In genomic region chr10:97736902-97737769, GRCh38 we compare ENCODE assay signal across 8 cellular contexts. TPM values are rescaled to one million over a fixed set of nuclear protein-coding genes. Genes with fewer than 3 reads are reported as not detected.
DNase-seq lines count a peak whose midpoint lies in the region; ATAC-seq and TF ChIP-seq lines count a peak whose summit lies in the region.

ZFYVE27 (plus strand) TSS chr10:97737128; CDS start chr10:97738478, 1,350 bp downstream.

- peak; percentile 99 for DNase-seq in GM13976 (ENCODE audit: low spot score)
- peak; percentile 37 for DNase-seq in NCI-H1417 treated with DMSO at 0.1 percent for 48 hours (lab: John Stamatoyannopoulos, UW)
- peak; percentile 89 to 96 (median 93) for DNase-seq in T-helper 1 cell
- DNase-seq in adrenal gland, result peak; percentile 96 to 99 (median 97)
- DNase-seq in cardiac septum (ENCODE audit: low spot score), result peak; percentile 98
- peak; percentile 89 for DNase-seq in pons (ENCODE audit: low spot score)
- DNase-seq in transverse colon, result peak; percentile 98

- no peaks in the 10 kb centered on the region for H3K27me3 ChIP-seq in adrenal gland
- no peaks in the 10 kb centered on the region for H3K27me3 ChIP-seq in transverse colon

- peaks cover 7 to 18% of the 10 kb centered on the region in 2 donors for H3K4me1 ChIP-seq in adrenal gland (replicated peaks in 1 of 2)
- peaks cover 8 to 24% (median 13%) of the 10 kb centered on the region in 4 donors for H3K4me1 ChIP-seq in transverse colon

- TF ChIP-seq POLR2A in adrenal gland (IDR thresholded peaks at IDR 0.05), result peak; percentile 94 to 96
- TF ChIP-seq POLR2A in transverse colon (IDR thresholded peaks at IDR 0.05), result peak; percentile 97

- H3K9me3 ChIP-seq in adrenal gland (replicated peaks in 1 of 3) (no peaks in the 10 kb centered on the region), transverse colon (no peaks in the 10 kb centered on the region)

- 0 to 1% (median 0%) methylated on average over 21 to 72 of the region's 72 CpGs for WGBS in adrenal gland, 4 donors
- 1% methylated on average over 57 of the region's 72 CpGs; no CpG with 5 or more reads in 1 of the 2 donors for WGBS in transverse colon (ENCODE audit: low coverage in 1 of 2), 2 donors

- in situ Hi-C loops in GM13976 (cut with MboI; ENCODE audit: low sequenced_read_pairs, unreplicated experiment), result no loop called here
- in situ Hi-C loops in transverse colon (cut with MboI; ENCODE audit: low pct_ligation_motif_present in 1 of 4, low pct_unique_long_range_greater_than_20kb in 1 of 4, low sequenced_read_pairs in 3 of 4), result loop anchor here in 1 of 4 donors (10.0 kb wide), 1 partner anchor 52 kb away; the partner anchor contains the start of gene AVPI1

- H3K36me3 ChIP-seq in adrenal gland (replicated peaks in 1 of 2) (peaks cover 0 to 7% of the 10 kb centered on the region in 2 donors), transverse colon (peaks cover 0 to 17% (median 5%) of the 10 kb centered on the region in 4 donors)

- H3K27ac ChIP-seq in adrenal gland (peak within 1 kb of the TSS; percentile 62 to 98 (median 92)), transverse colon (peak within 1 kb of the TSS; percentile 92 to 98 (median 95))

- TF ChIP-seq EP300 in transverse colon (IDR thresholded peaks at IDR 0.05; ENCODE audit: low read depth), result no peak

- TF ChIP-seq CTCF in GM13976 (IDR thresholded peaks at IDR 0.05; ENCODE audit: borderline replicate concordance, control extremely low read depth, extremely low read depth, insufficient read depth, missing control alignments) (no peak), adrenal gland (IDR thresholded peaks at IDR 0.05) (no peak), transverse colon (IDR thresholded peaks at IDR 0.05) (no peak)

- intact Hi-C loops in adrenal gland (cut with DNase I) (loop anchor here in 1 of 2 donors (10.0 kb wide), 1 partner anchor 162 kb away; the partner anchor contains the start of gene ANKRD2), cardiac septum (cut with DNase I) (loop anchor here (2.0 kb wide), 1 partner anchor 50 kb away; the partner anchor contains the start of gene AVPI1), transverse colon (cut with DNase I; ENCODE audit: low total_unique reads) (no loop called here)

- H3K4me3 ChIP-seq in adrenal gland (peak within 1 kb of the TSS; percentile 56 to 95 (median 74)), transverse colon (peak within 1 kb of the TSS; percentile 70 to 95 (median 88))

- peak; percentile 91 for ATAC-seq in HG02798 (IDR thresholded peaks at IDR 0.05; ENCODE audit: poor library complexity, unreplicated experiment)

RNA-seq across cellular contexts. Expression of gene ZFYVE27, which starts in this region (rescaled TPM):
- total RNA-seq in adrenal gland (10 to 100 TPM; 26.7 to 45.3 (median 32.4) TPM), cardiac septum (19.8 TPM), transverse colon (100 to 1,000 TPM in 1 of 4 donors, 10 to 100 TPM in 3; 46.4 to 102 (median 63.9) TPM)
- 10 to 100 TPM; 23.6 to 39.3 (median 31.7) TPM for polyA plus RNA-seq in adrenal gland

Comparison
In these comparisons a context has a peak if more than half of its experiments do, and no peak if none do; other contexts are left out.
1. Peak in every context shown above with its lines: DNase-seq, ATAC-seq, H3K4me3 ChIP-seq and H3K27ac ChIP-seq.
2. DNase-seq: peak in every context shown above with its lines; median percentile 99 in GM13976; 98 in cardiac septum; 98 in transverse colon; 97 in adrenal gland; 93 in T-helper 1 cell; 89 in pons; 37 in NCI-H1417 treated with DMSO at 0.1 percent for 48 hours.